8 cellular contexts compared by ENCODE assay signal in genomic region chr2:9753665-9754531, GRCh38.
DNase-seq lines count a peak whose midpoint lies in the region; ATAC-seq and TF ChIP-seq lines count a peak whose summit lies in the region.

No MANE protein-coding gene starts in this region.

- H3K4me3 ChIP-seq in left ventricle myocardium inferior (no peak overlapping the region), psoas muscle (no peak overlapping the region)

- 70 to 73% (median 72%) methylated on average over 31 to 36 of the region's 36 CpGs for WGBS in psoas muscle, 3 donors

- no peaks in the 10 kb centered on the region for H3K9me3 ChIP-seq in T-helper 17 cell (ENCODE audit: control insufficient read depth, low read length, poor library complexity, severe bottlenecking)
- no peaks in the 10 kb centered on the region for H3K9me3 ChIP-seq in left ventricle myocardium inferior (replicated peaks)
- H3K9me3 ChIP-seq in psoas muscle: no peaks in the 10 kb centered on the region

- H3K36me3 ChIP-seq in left ventricle myocardium inferior (no peaks in the 10 kb centered on the region), psoas muscle (ENCODE audit: insufficient read depth in 1 of 2, low read depth in 1 of 2) (no peaks in the 10 kb centered on the region)

- H3K4me1 ChIP-seq in left ventricle myocardium inferior (peaks cover 44% of the 10 kb centered on the region), psoas muscle (peaks cover 38% of the 10 kb centered on the region)

- TF ChIP-seq CTCF in MCF 10A (IDR thresholded peaks at IDR 0.05; ENCODE audit: unreplicated experiment): no peak
- TF ChIP-seq CTCF in chondrocyte (IDR thresholded peaks at IDR 0.05): no peak
- TF ChIP-seq CTCF in left ventricle myocardium inferior (IDR thresholded peaks at IDR 0.05; ENCODE audit: borderline replicate concordance): no peak
- TF ChIP-seq CTCF in psoas muscle (IDR thresholded peaks at IDR 0.05): no peak

- POLR2A ChIA-PET in MCF 10A (lab: Yijun Ruan, JAX): interaction anchor here (0.9 to 3.4 kb wide), 16 partner anchors 10 to 278 kb away, joined by 3 to 38 read pairs (median 4); partner anchors contain the start of genes ADAM17, IAH1, TAF1B and YWHAQ

- H3K27ac Mint-ChIP-seq in T-helper 17 cell (peak overlapping the region; percentile 98), MCF 10A (ENCODE audit: low read depth, unreplicated experiment) (peak overlapping the region; percentile 82), chondrocyte (ENCODE audit: unreplicated experiment) (no peak overlapping the region)

- peak overlapping the region; percentile 97 for H3K4me3 Mint-ChIP-seq in T-helper 17 cell
- H3K4me3 Mint-ChIP-seq in MCF 10A (ENCODE audit: unreplicated experiment): peak overlapping the region; percentile 69
- H3K4me3 Mint-ChIP-seq in chondrocyte (ENCODE audit: unreplicated experiment): no peak overlapping the region

- H3K4me1 Mint-ChIP-seq in T-helper 17 cell: peaks cover 50% of the 10 kb centered on the region
- H3K4me1 Mint-ChIP-seq in MCF 10A (ENCODE audit: insufficient read depth, unreplicated experiment): peaks cover 36% of the 10 kb centered on the region
- H3K4me1 Mint-ChIP-seq in chondrocyte (ENCODE audit: low read depth): peaks cover 24% of the 10 kb centered on the region

- ATAC-seq in GM18502 (IDR thresholded peaks at IDR 0.05; ENCODE audit: poor library complexity, unreplicated experiment) (peak; percentile 1), T-helper 17 cell (peak; percentile 42), psoas muscle (no peak)

- BruUV-seq in MCF 10A (replicated peaks; lab: Mats Ljungman, UMichigan): no TSS peak

- H3K27me3 ChIP-seq in left ventricle myocardium inferior (ENCODE audit: low read depth) (no peaks in the 10 kb centered on the region), psoas muscle (ENCODE audit: insufficient read depth in 3 of 3, low read length in 2 of 3) (no peaks in the 10 kb centered on the region)

- intact Hi-C loops in MCF 10A (cut with micrococcal nuclease): loop anchor here (1.0 to 2.0 kb wide), 2 partner anchors 124 to 197 kb away; partner anchors contain the start of gene YWHAQ
- intact Hi-C loops in left ventricle myocardium inferior (cut with micrococcal nuclease): no loop called here
- intact Hi-C loops in psoas muscle (cut with DNase I): no loop called here

- CTCF ChIA-PET in MCF 10A (lab: Yijun Ruan, JAX): interaction anchor here (0.7 to 9.7 kb wide), 5 partner anchors 13 to 100 kb away, joined by 3 to 81 read pairs (median 4); no protein-coding TSS in a partner anchor

- H3K27ac ChIP-seq in left ventricle myocardium inferior (replicated peaks) (no peak overlapping the region), psoas muscle (no peak overlapping the region)

- no peaks in the 10 kb centered on the region for H3K36me3 Mint-ChIP-seq in T-helper 17 cell (ENCODE audit: low read depth)
- no peaks in the 10 kb centered on the region for H3K36me3 Mint-ChIP-seq in MCF 10A (ENCODE audit: insufficient read depth, unreplicated experiment)
- no peaks in the 10 kb centered on the region for H3K36me3 Mint-ChIP-seq in chondrocyte (ENCODE audit: low read depth)

- H3K9me3 Mint-ChIP-seq in MCF 10A (ENCODE audit: unreplicated experiment) (no peaks in the 10 kb centered on the region), chondrocyte (ENCODE audit: low read depth) (no peaks in the 10 kb centered on the region)

- peak; percentile 31 to 34 (median 33) for DNase-seq in T-helper 17 cell
- DNase-seq in MCF 10A (ENCODE audit: unreplicated experiment): peak; percentile 77
- DNase-seq in stimulated activated CD4-positive, alpha-beta T cell treated with anti-CD3 and anti-CD28 coated beads, Interleukin-12 subunit alpha, Interleukin-12 subunit beta, amount 100 ng/mL, for 4 hours: peak; percentile 45
- no peak for DNase-seq in chondrocyte (ENCODE audit: low spot score)
- DNase-seq in COLO668 (lab: John Stamatoyannopoulos, UW; ENCODE audit: unreplicated experiment): no peak
- DNase-seq in left ventricle myocardium inferior: no peak
- DNase-seq in psoas muscle: no peak

- H3K27me3 Mint-ChIP-seq in T-helper 17 cell (no peaks in the 10 kb centered on the region), MCF 10A (ENCODE audit: insufficient read depth, unreplicated experiment) (no peaks in the 10 kb centered on the region), chondrocyte (ENCODE audit: low read depth) (peaks cover 12% of the 10 kb centered on the region)

Comparison
In these comparisons a context has a peak if more than half of its experiments do, and no peak if none do; other contexts are left out.
1. ATAC-seq: peak in GM18502 (single experiment) and T-helper 17 cell (single experiment); none in psoas muscle (0 of 4).
2. DNase-seq: peak in T-helper 17 cell (3 of 3), MCF 10A (single experiment) and stimulated activated CD4-positive, alpha-beta T cell treated with anti-CD3 and anti-CD28 coated beads, Interleukin-12 subunit alpha, Interleukin-12 subunit beta, amount 100 ng/mL, for 4 hours (single experiment); none in chondrocyte (single experiment), COLO668 (single experiment), left ventricle myocardium inferior (single experiment) and psoas muscle (0 of 2).